10 cellular contexts compared by ENCODE assay signal in genomic region chr5:135140805-135141204, GRCh38.
DNase-seq lines count a peak whose midpoint lies in the region; ATAC-seq and TF ChIP-seq lines count a peak whose summit lies in the region.
"Had no signal": no experiment of that assay in that cellular context is flagged by ENCODE, and none has a peak within 500 bp of the region (broad histone marks: within the 10 kb centered on the region; RNA-seq: fewer than 3 reads in every experiment).

No MANE protein-coding gene starts in this region.

- no peak overlapping the region for H3K4me3 Mint-ChIP-seq in naive thymus-derived CD8-positive, alpha-beta T cell
- H3K4me3 Mint-ChIP-seq in activated T-cell treated with anti-CD3 and anti-CD28 coated beads, Interleukin-2, amount 50 U/mL, for 72 hours: no peak overlapping the region
- H3K4me3 Mint-ChIP-seq: CD4-positive, alpha-beta memory T cell; T-cell had no signal

- no peak for TF ChIP-seq POLR2A in adrenal gland (IDR thresholded peaks at IDR 0.05)

- no peaks in the 10 kb centered on the region for H3K36me3 Mint-ChIP-seq in naive thymus-derived CD8-positive, alpha-beta T cell
- H3K36me3 Mint-ChIP-seq in activated T-cell treated with anti-CD3 and anti-CD28 coated beads, Interleukin-2, amount 50 U/mL, for 72 hours (ENCODE audit: insufficient read depth in 2 of 2): no peaks in the 10 kb centered on the region
- H3K36me3 Mint-ChIP-seq: CD4-positive, alpha-beta memory T cell; T-cell had no signal

- TF ChIP-seq CTCF in AG04449 (IDR thresholded peaks at IDR 0.05; ENCODE audit: insufficient read depth, low read length, missing control alignments) (no peak), adrenal gland (IDR thresholded peaks at IDR 0.05) (no peak), left lung (IDR thresholded peaks at IDR 0.05) (no peak)

- H3K4me1 Mint-ChIP-seq in naive thymus-derived CD8-positive, alpha-beta T cell: peaks cover 0 to 5% (median 0%) of the 10 kb centered on the region in 4 donors
- no peaks in the 10 kb centered on the region for H3K4me1 Mint-ChIP-seq in activated T-cell treated with anti-CD3 and anti-CD28 coated beads, Interleukin-2, amount 50 U/mL, for 72 hours (ENCODE audit: low read depth)
- H3K4me1 Mint-ChIP-seq: CD4-positive, alpha-beta memory T cell; T-cell had no signal

- H3K27ac ChIP-seq in adrenal gland: peak overlapping the region in 1 of 5 donors; percentile 45
- peak overlapping the region in 1 of 2 donors; percentile 46 for H3K27ac ChIP-seq in left lung

- H3K27me3 ChIP-seq in adrenal gland (no peaks in the 10 kb centered on the region), left lung (peaks cover 0 to 4% of the 10 kb centered on the region in 2 donors)

- CTCF ChIA-PET in AG04449 (lab: Yijun Ruan, JAX): interaction anchor here (0.7 kb wide), 1 partner anchor 64 kb away, joined by 3 read pairs; no protein-coding TSS in a partner anchor

- no peaks in the 10 kb centered on the region for H3K9me3 Mint-ChIP-seq in naive thymus-derived CD8-positive, alpha-beta T cell
- H3K9me3 Mint-ChIP-seq in activated T-cell treated with anti-CD3 and anti-CD28 coated beads, Interleukin-2, amount 50 U/mL, for 72 hours: peaks cover 0 to 2% of the 10 kb centered on the region in 2 donors
- H3K9me3 Mint-ChIP-seq: T-cell had no signal

- H3K27me3 Mint-ChIP-seq in naive thymus-derived CD8-positive, alpha-beta T cell: peaks cover 2 to 10% (median 7%) of the 10 kb centered on the region in 5 donors
- no peaks in the 10 kb centered on the region for H3K27me3 Mint-ChIP-seq in activated T-cell treated with anti-CD3 and anti-CD28 coated beads, Interleukin-2, amount 50 U/mL, for 72 hours (ENCODE audit: low read depth)

- POLR2A ChIA-PET in AG04449 (lab: Yijun Ruan, JAX): interaction anchor here (0.6 to 1.1 kb wide), 5 partner anchors 13 to 295 kb away, joined by 3 to 4 read pairs (median 3); no protein-coding TSS in a partner anchor
- POLR2A ChIA-PET in naive thymus-derived CD8-positive, alpha-beta T cell (lab: Charles Lee): no interaction called here

- no peak overlapping the region for H3K4me3 ChIP-seq in AG04449 (ENCODE audit: low read depth, low read length)
- H3K4me3 ChIP-seq in adrenal gland: no peak overlapping the region
- no peak overlapping the region for H3K4me3 ChIP-seq in left lung

- H3K4me1 ChIP-seq in adrenal gland (replicated peaks in 1 of 2) (no peaks in the 10 kb centered on the region), left lung (peaks cover 5 to 6% of the 10 kb centered on the region in 2 donors)

- DNase-seq in AG04449 (ENCODE audit: low read depth, low spot score) (peak; percentile 82), HT-29 (ENCODE audit: low spot score) (peak; percentile 77), adrenal gland (peak in 4 of 7 donors; percentile 39 to 58 (median 46)), left lung (peak in 1 of 2 donors; percentile 59)
- no peak for DNase-seq in naive thymus-derived CD8-positive, alpha-beta T cell
- DNase-seq in activated T-cell treated with anti-CD3 and anti-CD28 coated beads, Interleukin-2, amount 50 U/mL, for 72 hours: no peak
- DNase-seq: CD4-positive, alpha-beta memory T cell had no signal

- H3K36me3 ChIP-seq in adrenal gland (replicated peaks in 1 of 2) (no peaks in the 10 kb centered on the region), left lung (no peaks in the 10 kb centered on the region)

- WGBS in adrenal gland, 4 donors: 65 to 78% (median 74%) methylated on average over 4 to 7 of the region's 7 CpGs

- no peak overlapping the region for H3K27ac Mint-ChIP-seq in naive thymus-derived CD8-positive, alpha-beta T cell
- H3K27ac Mint-ChIP-seq in activated T-cell treated with anti-CD3 and anti-CD28 coated beads, Interleukin-2, amount 50 U/mL, for 72 hours: no peak overlapping the region
- H3K27ac Mint-ChIP-seq: T-cell had no signal

- intact Hi-C loops in adrenal gland (cut with DNase I) (no loop called here), left lung (cut with DNase I) (no loop called here)

- H3K9me3 ChIP-seq in adrenal gland (replicated peaks in 1 of 3): no peaks in the 10 kb centered on the region
- H3K9me3 ChIP-seq in left lung: no peaks in the 10 kb centered on the region

- ATAC-seq in left lung (peak; percentile 66), HG03097 (IDR thresholded peaks at IDR 0.05; ENCODE audit: low FRiP score, unreplicated experiment) (no peak), GM18861 (IDR thresholded peaks at IDR 0.05; ENCODE audit: unreplicated experiment) (no peak)
- no peak for ATAC-seq in naive thymus-derived CD8-positive, alpha-beta T cell
- no peak for ATAC-seq in activated T-cell treated with anti-CD3 and anti-CD28 coated beads, Interleukin-2, amount 50 U/mL, for 72 hours (replicated peaks in 1 of 2)
- ATAC-seq: T-cell had no signal

Comparison
In these comparisons a context has a peak if more than half of its experiments do, and no peak if none do; other contexts are left out.
1. DNase-seq: peak in AG04449 (single experiment), HT-29 (single experiment) and adrenal gland (4 of 7); none in naive thymus-derived CD8-positive, alpha-beta T cell (0 of 10) and activated T-cell treated with anti-CD3 and anti-CD28 coated beads, Interleukin-2, amount 50 U/mL, for 72 hours (0 of 2).